12 cellular contexts compared by ENCODE assay signal in the genomic region with DNA sequence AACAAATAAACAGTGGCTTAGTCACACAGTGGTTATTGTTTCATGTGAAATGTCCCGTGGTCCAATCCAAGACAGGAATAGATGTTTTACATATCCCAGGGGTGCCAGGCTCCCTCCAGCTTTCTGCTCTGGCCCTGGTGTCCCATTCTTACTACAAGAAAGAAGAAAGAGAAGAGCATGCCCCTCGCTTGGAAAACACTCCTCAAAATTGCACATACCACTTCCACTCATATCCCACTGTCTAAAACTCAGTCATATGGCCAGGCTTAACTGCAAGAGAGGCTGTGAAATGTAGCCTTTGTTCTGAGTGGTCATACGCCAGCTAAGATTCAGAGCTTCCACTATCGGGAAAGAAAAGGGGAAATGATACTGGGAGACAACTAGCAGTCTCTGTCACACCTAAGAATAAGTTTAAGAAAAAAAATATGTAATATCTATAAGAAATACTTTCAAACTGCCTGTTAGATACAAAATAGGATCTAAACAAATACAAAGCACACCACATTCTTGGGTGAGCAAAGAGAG.
A peak's percentile ranks its signal among the peaks of the same experiment; 100 is the strongest.
DNase-seq lines count a peak whose midpoint lies in the region; ATAC-seq, FAIRE-seq and TF ChIP-seq lines count a peak whose summit lies in the region.
"Had no signal": no experiment of that assay in that cellular context is flagged by ENCODE, and none has a peak within 500 bp of the region (broad histone marks: within the 10 kb centered on the region; RNA-seq: fewer than 3 reads in every experiment).

No MANE protein-coding gene starts in this region.

- H4K20me1 ChIP-seq in H1 (replicated peaks in 1 of 2; ENCODE audit: control insufficient read depth in 1 of 2, insufficient read depth in 2 of 2, low read length in 2 of 2), result no peaks in the 10 kb centered on the region

- TF ChIP-seq CTCF in H1 (IDR thresholded peaks at IDR 0.05; ENCODE audit: control extremely low read depth in 1 of 3, insufficient read depth in 1 of 3, low read depth in 1 of 3, low read length in 3 of 3) (no peak), heart right ventricle (IDR thresholded peaks at IDR 0.05) (no peak), vagina (IDR thresholded peaks at IDR 0.05) (no peak)

- H3K23me2 ChIP-seq in H1 (ENCODE audit: low read depth, low read length), result no peaks in the 10 kb centered on the region

- H2AK5ac ChIP-seq in H1 (ENCODE audit: low read depth, low read length), result no peak overlapping the region

- H3K4me1 ChIP-seq in H1 (replicated peaks in 1 of 4; ENCODE audit: control insufficient read depth in 3 of 4, insufficient read depth in 4 of 4, low read length in 3 of 4) (no peaks in the 10 kb centered on the region; a peak in 1 of 7 replicates), heart right ventricle (no peaks in the 10 kb centered on the region), vagina (no peaks in the 10 kb centered on the region)
- H3K4me1 ChIP-seq: SJSA1 had no signal

- no peak overlapping the region for H3K4me2 ChIP-seq in H1 (ENCODE audit: insufficient read depth in 1 of 2, low read depth in 2 of 2, low read length in 2 of 2)

- no peak overlapping the region for H4K5ac ChIP-seq in H1 (ENCODE audit: insufficient read length, low read depth, low read length)

- no peak for FAIRE-seq in H1 (lab: Jason Lieb, UNC)

- no peak for TF ChIP-seq RAD21 in H1 (IDR thresholded peaks at IDR 0.05 in 1 of 2, conservative IDR thresholded peaks at IDR 0.05 in 1 of 2; ENCODE audit: low read depth in 2 of 2, low read length in 2 of 2)

- TF ChIP-seq POLR2A in H1 (IDR thresholded peaks at IDR 0.05; ENCODE audit: control extremely low read depth in 1 of 2, low read depth in 2 of 2, low read length in 2 of 2) (no peak), vagina (IDR thresholded peaks at IDR 0.05) (no peak)

- no peak overlapping the region for H3K4ac ChIP-seq in H1 (replicated peaks; ENCODE audit: insufficient read length, low read depth, low read length)

- no peaks in the 10 kb centered on the region for H3K27me3 ChIP-seq in H1 (replicated peaks in 1 of 4; ENCODE audit: control insufficient read depth in 3 of 4, extremely low read depth in 1 of 4, insufficient read depth in 3 of 4, low read length in 3 of 4)
- no peaks in the 10 kb centered on the region for H3K27me3 ChIP-seq in heart right ventricle
- no peaks in the 10 kb centered on the region for H3K27me3 ChIP-seq in vagina
- H3K27me3 ChIP-seq: SJSA1, tibial nerve had no signal

- H2BK5ac ChIP-seq in H1 (ENCODE audit: low read depth, low read length), result no peak overlapping the region

- 0 out of 2 replicates have a peak overlapping the region, but pooled peaks have one; percentile 79 for H2AFZ ChIP-seq in H1 (ENCODE audit: low read length)

- H3K14ac ChIP-seq in H1 (ENCODE audit: insufficient read length), result no peak overlapping the region

- no peak overlapping the region for H4K91ac ChIP-seq in H1 (replicated peaks; ENCODE audit: insufficient read length, low read length)

- H4K8ac ChIP-seq in H1 (ENCODE audit: extremely low read depth, insufficient read depth, low read length), result no peak overlapping the region

- H2BK20ac ChIP-seq in H1 (ENCODE audit: low read length), result no peak overlapping the region

- H3K18ac ChIP-seq in H1 (ENCODE audit: extremely low read depth, low read length), result no peak overlapping the region

- H3K56ac ChIP-seq in H1 (replicated peaks; ENCODE audit: insufficient read length, low read depth, low read length), result no peak overlapping the region

- intact Hi-C loops in posterior vena cava (cut with DNase I) (no loop called here), heart right ventricle (cut with DNase I) (no loop called here), vagina (cut with DNase I) (no loop called here)

- H3K23ac ChIP-seq in H1 (ENCODE audit: insufficient read length), result no peak overlapping the region

- H3K9ac ChIP-seq in H1 (replicated peaks in 1 of 4; ENCODE audit: extremely low read depth in 1 of 4, low read depth in 3 of 4, low read length in 3 of 4), result no peak overlapping the region

- ATAC-seq in GM18519 (IDR thresholded peaks at IDR 0.05; ENCODE audit: low FRiP score, unreplicated experiment), result peak; percentile 90
- peak; percentile 85 for ATAC-seq in GM21576 (IDR thresholded peaks at IDR 0.05; ENCODE audit: unreplicated experiment)
- peak; percentile 88 for ATAC-seq in HG03342 (IDR thresholded peaks at IDR 0.05; ENCODE audit: unreplicated experiment)
- ATAC-seq in heart right ventricle, result no peak

- 91% methylated on average over 4 of the region's 4 CpGs; no CpG with 5 or more reads in 1 of the 2 experiments for WGBS in H1 (ENCODE audit: extremely low coverage in 1 of 2, insufficient coverage in 1 of 2, insufficient read length in 1 of 2, insufficient replicate concordance in 2 of 2, low coverage in 1 of 2, low lambda C conversion rate in 2 of 2, missing lambda C conversion rate in 1 of 2), 2 experiments
- WGBS in heart right ventricle, 2 donors, result 59 to 72% methylated on average over 4 of the region's 4 CpGs

- POLR2A ChIA-PET in H1 (lab: Charles Lee; ENCODE audit: partially characterized antibody), result interaction anchor here (1.4 kb wide), 1 partner anchor 29 kb away, joined by 3 read pairs; no protein-coding TSS in a partner anchor

- CTCF ChIA-PET in H1 (lab: Charles Lee; ENCODE audit: partially characterized antibody), result interaction anchor here (1.0 to 3.6 kb wide), 6 partner anchors 10 to 217 kb away, joined by 3 to 25 read pairs (median 6); no protein-coding TSS in a partner anchor

- DNase-seq in H1 (ENCODE audit: low read depth in 1 of 2, low spot score in 2 of 2) (no peak), posterior vena cava (ENCODE audit: low spot score) (no peak), heart right ventricle (no peak), vagina (ENCODE audit: extremely low spot score in 2 of 2) (no peak)
- DNase-seq in stimulated activated CD8-positive, alpha-beta memory T cell treated with anti-CD3 and anti-CD28 coated beads, Interleukin-4, amount 100 ng/mL, for 48 hours, result no peak
- DNase-seq: activated gamma-delta T cell, NCI-H510A had no signal

- H3K27ac ChIP-seq in H1 (ENCODE audit: low read depth, low read length), result no peak overlapping the region
- no peak overlapping the region for H3K27ac ChIP-seq in heart right ventricle
- no peak overlapping the region for H3K27ac ChIP-seq in vagina
- H3K27ac ChIP-seq: SJSA1 had no signal

- TF ChIP-seq EP300 in H1 (IDR thresholded peaks at IDR 0.05; ENCODE audit: borderline replicate concordance in 1 of 2, low read depth in 2 of 2, low read length in 2 of 2), result no peak

- H2BK12ac ChIP-seq in H1 (ENCODE audit: low read depth, low read length), result no peak overlapping the region

- no peak overlapping the region for H3K4me3 ChIP-seq in H1 (ENCODE audit: extremely low read depth in 1 of 4, insufficient read depth in 2 of 4, low read depth in 3 of 4, low read length in 4 of 4)
- H3K4me3 ChIP-seq in heart right ventricle, result no peak overlapping the region
- no peak overlapping the region for H3K4me3 ChIP-seq in vagina
- H3K4me3 ChIP-seq: SJSA1, tibial nerve had no signal

- H2BK120ac ChIP-seq in H1 (replicated peaks; ENCODE audit: low read depth, low read length), result no peak overlapping the region

- H3K9me3 ChIP-seq in H1 (ENCODE audit: insufficient read depth in 2 of 2, low read depth in 1 of 2, low read length in 1 of 2), result peaks cover 0 to 3% of the 10 kb centered on the region in 2 experiments; a peak in 1 of 4 replicates
- H3K9me3 ChIP-seq in heart right ventricle, result peaks cover 0 to 6% (median 0%) of the 10 kb centered on the region in 11 donors
- H3K9me3 ChIP-seq in vagina, result no peaks in the 10 kb centered on the region
- H3K9me3 ChIP-seq: SJSA1, tibial nerve had no signal

- no peaks in the 10 kb centered on the region for H3K79me1 ChIP-seq in H1 (ENCODE audit: low read depth, low read length)

- H3K36me3 ChIP-seq in H1 (ENCODE audit: control insufficient read depth in 2 of 4, insufficient read depth in 4 of 4, low read length in 3 of 4) (no peaks in the 10 kb centered on the region), heart right ventricle (no peaks in the 10 kb centered on the region), vagina (no peaks in the 10 kb centered on the region)
- H3K36me3 ChIP-seq: SJSA1, tibial nerve had no signal

- H2BK15ac ChIP-seq in H1 (ENCODE audit: low read length), result no peak overlapping the region

- no peaks in the 10 kb centered on the region for H3K79me2 ChIP-seq in H1 (ENCODE audit: control insufficient read depth in 1 of 2, insufficient read depth in 2 of 2, low read length in 2 of 2)

TF ChIP-seq in H1, 55 proteins besides CTCF, POLR2A, EP300 and RAD21:
- no peak for TF ChIP-seq KDM5A (IDR thresholded peaks at IDR 0.05; ENCODE audit: low read length)

Comparison
In these comparisons a context has a peak if more than half of its experiments do, and no peak if none do; other contexts are left out.
1. ATAC-seq: peak in GM18519 (single experiment), GM21576 (single experiment) and HG03342 (single experiment); none in heart right ventricle (0 of 8).